In the genomic region with DNA sequence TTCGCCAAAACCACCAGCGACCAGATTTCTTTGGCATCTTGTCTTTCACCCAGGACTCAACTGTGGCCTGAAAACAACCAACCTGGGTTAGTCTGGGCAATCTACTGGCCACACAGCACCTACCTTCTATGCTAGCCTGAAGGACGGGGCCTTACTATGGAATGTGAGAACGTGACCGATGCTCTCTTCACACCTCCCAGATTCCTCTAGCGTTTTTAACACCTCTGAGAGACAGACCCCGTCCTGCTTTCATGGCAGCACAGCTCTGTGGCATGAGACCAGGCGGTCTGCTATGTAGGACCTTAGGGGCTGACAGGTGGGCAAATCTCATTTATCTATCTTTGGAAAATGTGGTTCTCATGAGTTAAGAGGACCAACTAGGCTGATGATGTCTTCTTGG, we compare ENCODE assay signal across 27 cellular contexts.
"Had no signal": no experiment of that assay in that cellular context is flagged by ENCODE, and none has a peak within 500 bp of the region (broad histone marks: within the 10 kb centered on the region; RNA-seq: fewer than 3 reads in every experiment).

No MANE protein-coding gene starts in this region.

- DNase-seq: activated CD4-positive, alpha-beta T cell treated with anti-CD3 and anti-CD28 coated beads, Interleukin-2, amount 50 U/mL, for 4 hours; activated CD4-positive, CD25-positive, alpha-beta regulatory T cell treated with anti-CD3 and anti-CD28 coated beads, Interleukin-2, amount 50 U/mL, for 72 hours; activated effector memory CD4-positive, alpha-beta T cell treated with Interleukin-2 at 50 U/mL for 16 hours; activated naive CD4-positive, alpha-beta T cell treated with anti-CD3 and anti-CD28 coated beads, Interleukin-2, amount 10 ng/mL, durations not matched to agents 7 days and 5 days; colonic mucosa; dorsolateral prefrontal cortex; effector memory CD8-positive, alpha-beta T cell; esophagus squamous epithelium; gastrocnemius medialis; hippocampal formation; kidney glomerular epithelial cell; left lung; small intestine; stimulated activated CD4-positive, alpha-beta T cell treated with anti-CD3 and anti-CD28 coated beads, Interleukin-2, amount 100 ng/mL, for 24 hours; stimulated activated naive CD8-positive, alpha-beta T cell treated with anti-CD3 and anti-CD28 coated beads, Interleukin-15, amount 100 ng/mL, for 72 hours; T-cell; WERI-Rb-1 had no signal

- H3K27me3 ChIP-seq: colonic mucosa, dorsolateral prefrontal cortex, esophagus squamous epithelium, gastrocnemius medialis, left lung, neutrophil, tibial nerve had no signal

- H3K4me3 Mint-ChIP-seq: activated naive CD4-positive, alpha-beta T cell treated with anti-CD3 and anti-CD28 coated beads, Interleukin-2, amount 10 ng/mL, durations not matched to agents 7 days and 5 days; brain; central memory CD8-positive, alpha-beta T cell; effector memory CD8-positive, alpha-beta T cell; mesothelial cell of epicardium; natural killer cell treated with Interleukin-12 subunit alpha and Interleukin-12 subunit beta and Interleukin-15 and Interleukin-18, amount 100 ng/mL, for 72 hours; stimulated activated effector memory CD8-positive, alpha-beta T cell treated with anti-CD3 and anti-CD28 coated beads, Interleukin-12 subunit alpha, Interleukin-12 subunit beta, amount 100 ng/mL, for 72 hours; stimulated activated naive CD8-positive, alpha-beta T cell treated with anti-CD3 and anti-CD28 coated beads, Interleukin-15, amount 100 ng/mL, for 72 hours; T-cell had no signal

- H3K4me1 ChIP-seq: colonic mucosa, esophagus squamous epithelium, gastrocnemius medialis, tibial nerve had no signal

- H3K27ac ChIP-seq: colonic mucosa, esophagus squamous epithelium, gastrocnemius medialis, left lung, neutrophil, tibial nerve, WERI-Rb-1 had no signal

- H3K4me3 ChIP-seq: colonic mucosa, dorsolateral prefrontal cortex, esophagus squamous epithelium, gastrocnemius medialis, left lung, tibial nerve had no signal

- H3K9me3 Mint-ChIP-seq: activated naive CD4-positive, alpha-beta T cell treated with anti-CD3 and anti-CD28 coated beads, Interleukin-2, amount 10 ng/mL, durations not matched to agents 7 days and 5 days; brain; central memory CD8-positive, alpha-beta T cell; effector memory CD8-positive, alpha-beta T cell; mesothelial cell of epicardium; natural killer cell treated with Interleukin-12 subunit alpha and Interleukin-12 subunit beta and Interleukin-15 and Interleukin-18, amount 100 ng/mL, for 72 hours; stimulated activated effector memory CD8-positive, alpha-beta T cell treated with anti-CD3 and anti-CD28 coated beads, Interleukin-12 subunit alpha, Interleukin-12 subunit beta, amount 100 ng/mL, for 72 hours; stimulated activated naive CD8-positive, alpha-beta T cell treated with anti-CD3 and anti-CD28 coated beads, Interleukin-15, amount 100 ng/mL, for 72 hours; T-cell had no signal

- H3K27ac Mint-ChIP-seq: activated naive CD4-positive, alpha-beta T cell treated with anti-CD3 and anti-CD28 coated beads, Interleukin-2, amount 10 ng/mL, durations not matched to agents 7 days and 5 days; effector memory CD8-positive, alpha-beta T cell; mesothelial cell of epicardium; natural killer cell treated with Interleukin-12 subunit alpha and Interleukin-12 subunit beta and Interleukin-15 and Interleukin-18, amount 100 ng/mL, for 72 hours; stimulated activated naive CD8-positive, alpha-beta T cell treated with anti-CD3 and anti-CD28 coated beads, Interleukin-15, amount 100 ng/mL, for 72 hours had no signal

- ATAC-seq: effector memory CD8-positive, alpha-beta T cell; gastrocnemius medialis; left lung; natural killer cell treated with Interleukin-12 subunit alpha and Interleukin-12 subunit beta and Interleukin-15 and Interleukin-18, amount 100 ng/mL, for 72 hours; sciatic nerve; SK-N-SH treated with all-trans-retinoic acid at 6 μM for 48 hours; stimulated activated effector memory CD8-positive, alpha-beta T cell treated with anti-CD3 and anti-CD28 coated beads, Interleukin-12 subunit alpha, Interleukin-12 subunit beta, amount 100 ng/mL, for 72 hours; stimulated activated naive CD8-positive, alpha-beta T cell treated with anti-CD3 and anti-CD28 coated beads, Interleukin-15, amount 100 ng/mL, for 72 hours; T-cell had no signal

- FAIRE-seq: small intestine, TTC549 had no signal

- H3K9me3 ChIP-seq: colonic mucosa, esophagus squamous epithelium, gastrocnemius medialis, left lung, neutrophil, tibial nerve had no signal

- H3K27me3 Mint-ChIP-seq: activated naive CD4-positive, alpha-beta T cell treated with anti-CD3 and anti-CD28 coated beads, Interleukin-2, amount 10 ng/mL, durations not matched to agents 7 days and 5 days; brain; central memory CD8-positive, alpha-beta T cell; effector memory CD8-positive, alpha-beta T cell; natural killer cell treated with Interleukin-12 subunit alpha and Interleukin-12 subunit beta and Interleukin-15 and Interleukin-18, amount 100 ng/mL, for 72 hours; stimulated activated naive CD8-positive, alpha-beta T cell treated with anti-CD3 and anti-CD28 coated beads, Interleukin-15, amount 100 ng/mL, for 72 hours; T-cell had no signal
